ENCODE assay signal across 8 cellular contexts in genomic region chr22:28799834-28800307, GRCh38. TPM values are rescaled to one million over a fixed set of nuclear protein-coding genes. Genes with fewer than 3 reads are reported as not detected.
DNase-seq lines count a peak whose midpoint lies in the region; ATAC-seq and TF ChIP-seq lines count a peak whose summit lies in the region.

No MANE protein-coding gene starts in this region.

- CTCF ChIA-PET in activated CD8-positive, alpha-beta memory T cell treated with anti-CD3 and anti-CD28 coated beads, Interleukin-2, amount 10 ng/mL, durations not matched to agents 7 days and 5 days (lab: Charles Lee), result interaction anchor here (0.7 to 10.7 kb wide), 15 partner anchors 9 to 881 kb away, joined by 3 to 84 read pairs (median 5); partner anchors contain the start of genes CCDC117 and PITPNB

- no peaks in the 10 kb centered on the region for H3K27me3 ChIP-seq in breast epithelium
- H3K27me3 ChIP-seq in iPS-20b (ENCODE audit: insufficient read depth, low read length), result no peaks in the 10 kb centered on the region

- H3K4me3 ChIP-seq in breast epithelium, result peak overlapping the region; percentile 64 to 100 (median 92)
- peak overlapping the region; percentile 89 for H3K4me3 ChIP-seq in iPS-20b (ENCODE audit: low read length)
- peak overlapping the region; percentile 78 for H3K4me3 ChIP-seq in skeletal muscle cell (ENCODE audit: low read depth, low read length)

- H3K9me3 Mint-ChIP-seq in activated CD8-positive, alpha-beta memory T cell treated with anti-CD3 and anti-CD28 coated beads, Interleukin-2, amount 10 ng/mL, durations not matched to agents 7 days and 5 days (ENCODE audit: low read depth), result no peaks in the 10 kb centered on the region

- no peak for TF ChIP-seq CTCF in breast epithelium (IDR thresholded peaks at IDR 0.05)

- peak overlapping the region; percentile 91 for H3K4me3 Mint-ChIP-seq in activated CD8-positive, alpha-beta memory T cell treated with anti-CD3 and anti-CD28 coated beads, Interleukin-2, amount 10 ng/mL, durations not matched to agents 7 days and 5 days

- H3K27ac ChIP-seq in breast epithelium, result peak overlapping the region; percentile 97 to 100
- H3K27ac ChIP-seq in iPS-20b (ENCODE audit: low read length), result peak overlapping the region; percentile 50

- peaks cover 50% of the 10 kb centered on the region for H3K4me1 Mint-ChIP-seq in activated CD8-positive, alpha-beta memory T cell treated with anti-CD3 and anti-CD28 coated beads, Interleukin-2, amount 10 ng/mL, durations not matched to agents 7 days and 5 days

- no peaks in the 10 kb centered on the region for H3K4me1 ChIP-seq in breast epithelium
- peaks cover 6% of the 10 kb centered on the region; the same call in 1 of the 2 replicates for H3K4me1 ChIP-seq in iPS-20b (ENCODE audit: insufficient read depth, low read length)

- peak; percentile 54 for ATAC-seq in activated CD8-positive, alpha-beta memory T cell treated with anti-CD3 and anti-CD28 coated beads, Interleukin-2, amount 10 ng/mL, durations not matched to agents 7 days and 5 days
- ATAC-seq in HG02870 (IDR thresholded peaks at IDR 0.05; ENCODE audit: unreplicated experiment), result peak; percentile 20

- peaks cover 49% of the 10 kb centered on the region for H3K36me3 Mint-ChIP-seq in activated CD8-positive, alpha-beta memory T cell treated with anti-CD3 and anti-CD28 coated beads, Interleukin-2, amount 10 ng/mL, durations not matched to agents 7 days and 5 days

- H3K27me3 Mint-ChIP-seq in activated CD8-positive, alpha-beta memory T cell treated with anti-CD3 and anti-CD28 coated beads, Interleukin-2, amount 10 ng/mL, durations not matched to agents 7 days and 5 days, result no peaks in the 10 kb centered on the region

- intact Hi-C loops in breast epithelium (cut with DNase I; ENCODE audit: low total_unique reads), result no loop called here

- H3K9ac ChIP-seq in iPS-20b (ENCODE audit: low read depth, low read length), result peak overlapping the region; percentile 94

- H3K27ac Mint-ChIP-seq in activated CD8-positive, alpha-beta memory T cell treated with anti-CD3 and anti-CD28 coated beads, Interleukin-2, amount 10 ng/mL, durations not matched to agents 7 days and 5 days, result peak overlapping the region; percentile 92

- TF ChIP-seq POLR2A in breast epithelium (IDR thresholded peaks at IDR 0.05), result no peak

- DNase-seq in activated CD8-positive, alpha-beta memory T cell treated with anti-CD3 and anti-CD28 coated beads, Interleukin-2, amount 10 ng/mL, durations not matched to agents 7 days and 5 days, result peak; percentile 53
- DNase-seq in activated CD8-positive, alpha-beta memory T cell treated with anti-CD3 and anti-CD28 coated beads, Interleukin-2, amount 50 U/mL, for 4 hours, result no peak
- DNase-seq in OCI-M1 (lab: John Stamatoyannopoulos, UW) (peak; percentile 67), breast epithelium (ENCODE audit: low spot score in 2 of 2) (peak; percentile 40 to 61), skeletal muscle cell (ENCODE audit: low read depth) (peak; percentile 21), AML-193 (lab: John Stamatoyannopoulos, UW) (no peak)

- H3K9me3 ChIP-seq in breast epithelium (no peaks in the 10 kb centered on the region), iPS-20b (ENCODE audit: insufficient read depth, low read depth, low read length) (no peaks in the 10 kb centered on the region)

- peaks cover 6% of the 10 kb centered on the region for H3K36me3 ChIP-seq in breast epithelium
- H3K36me3 ChIP-seq in iPS-20b (ENCODE audit: insufficient read depth, low read depth, low read length), result peaks cover 40% of the 10 kb centered on the region

RNA-seq across cellular contexts. Expression of gene XBP1, which starts 0.5 kb away (rescaled TPM):
- total RNA-seq in activated CD8-positive, alpha-beta memory T cell treated with anti-CD3 and anti-CD28 coated beads, Interleukin-2, amount 10 ng/mL, durations not matched to agents 7 days and 5 days, result 100 to 1,000 TPM; 139 to 141 TPM
- 1,000 to 10,000 TPM in 2 of 3 donors, 100 to 1,000 TPM in 1; 156 to 1,772 (median 1,383) TPM for total RNA-seq in breast epithelium

RNA-seq across cellular contexts. Expression of gene CCDC117, which starts 27.4 kb away (rescaled TPM):
- 10 to 100 TPM; 35.5 to 42.4 TPM for total RNA-seq in activated CD8-positive, alpha-beta memory T cell treated with anti-CD3 and anti-CD28 coated beads, Interleukin-2, amount 10 ng/mL, durations not matched to agents 7 days and 5 days
- total RNA-seq in breast epithelium, result 10 to 100 TPM; 19.5 to 33.5 (median 23.9) TPM

RNA-seq across cellular contexts. Expression of gene HSCB, which starts 58.0 kb away (rescaled TPM):
- 10 to 100 TPM; 17.6 to 19.2 TPM for total RNA-seq in activated CD8-positive, alpha-beta memory T cell treated with anti-CD3 and anti-CD28 coated beads, Interleukin-2, amount 10 ng/mL, durations not matched to agents 7 days and 5 days
- 10 to 100 TPM; 25.3 to 49.3 (median 32.4) TPM for total RNA-seq in breast epithelium

RNA-seq across cellular contexts. Expression of gene CHEK2, which starts 58.3 kb away (rescaled TPM):
- 10 to 100 TPM; 31.6 to 49.0 TPM for total RNA-seq in activated CD8-positive, alpha-beta memory T cell treated with anti-CD3 and anti-CD28 coated beads, Interleukin-2, amount 10 ng/mL, durations not matched to agents 7 days and 5 days
- total RNA-seq in breast epithelium, result 10 to 100 TPM in 1 of 3 donors, 1 to 10 TPM in 2; 3.8 to 13.2 (median 6.2) TPM

Comparison
In these comparisons a context has a peak if more than half of its experiments do, and no peak if none do; other contexts are left out.
1. DNase-seq: peak in activated CD8-positive, alpha-beta memory T cell treated with anti-CD3 and anti-CD28 coated beads, Interleukin-2, amount 10 ng/mL, durations not matched to agents 7 days and 5 days (single experiment), OCI-M1 (single experiment), breast epithelium (2 of 2) and skeletal muscle cell (single experiment); none in activated CD8-positive, alpha-beta memory T cell treated with anti-CD3 and anti-CD28 coated beads, Interleukin-2, amount 50 U/mL, for 4 hours (single experiment) and AML-193 (0 of 2).
2. Peak in every context shown above with its lines, with median percentiles within 50 percentile points of each other: H3K4me3 ChIP-seq.